Comparison of ENCODE assay signal across 18 cellular contexts in genomic region chr10:9198611-9199010, GRCh38.
A peak's percentile ranks its signal among the peaks of the same experiment; 100 is the strongest.
DNase-seq lines count a peak whose midpoint lies in the region; TF ChIP-seq lines count a peak whose summit lies in the region.
"Had no signal": no experiment of that assay in that cellular context is flagged by ENCODE, and none has a peak within 500 bp of the region (broad histone marks: within the 10 kb centered on the region; RNA-seq: fewer than 3 reads in every experiment).

No MANE protein-coding gene starts in this region.

- peaks cover 23% of the 10 kb centered on the region for H3K4me1 Mint-ChIP-seq in HFFc6 (ENCODE audit: low read depth)
- H3K4me1 Mint-ChIP-seq: activated naive CD8-positive, alpha-beta T cell treated with anti-CD3 and anti-CD28 coated beads, Interleukin-2, amount 50 U/mL, for 24 hours; neural progenitor cell had no signal

- in situ Hi-C loops in astrocyte of the spinal cord (cut with HindIII; ENCODE audit: low sequenced_read_pairs) = no loop called here

- DNase-seq in AG04450 (ENCODE audit: low read depth, low spot score) (peak; percentile 62), HFFc6 (peak; percentile 49), astrocyte of the spinal cord (ENCODE audit: low read depth, low spot score) (peak; percentile 57), kidney epithelial cell (ENCODE audit: low read depth) (peak; percentile 21), NCI-H187 treated with DMSO at 0.1 percent for 48 hours (lab: John Stamatoyannopoulos, UW) (no peak), coronary artery (ENCODE audit: low spot score) (no peak), DMS114 treated with DMSO at 0.1 percent for 48 hours (lab: John Stamatoyannopoulos, UW; ENCODE audit: unreplicated experiment) (no peak), NCI-H2171 (lab: John Stamatoyannopoulos, UW) (no peak)
- DNase-seq: activated CD4-positive, alpha-beta memory T cell treated with anti-CD3 and anti-CD28 coated beads for 36 hours; activated naive CD8-positive, alpha-beta T cell treated with anti-CD3 and anti-CD28 coated beads, Interleukin-2, amount 50 U/mL, for 24 hours; GF-D8; glutamatergic neuron; H7; NCI-H2029; NCI-H748 treated with DMSO at 0.1 percent for 48 hours; Peyer's patch; stomach had no signal

- H3K27ac ChIP-seq in AG04450 (ENCODE audit: low read depth, low read length) (no peak overlapping the region), coronary artery (no peak overlapping the region)
- H3K27ac ChIP-seq: neural progenitor cell, Peyer's patch, stomach had no signal

- H3K9me3 Mint-ChIP-seq in HFFc6 = no peaks in the 10 kb centered on the region
- H3K9me3 Mint-ChIP-seq: activated CD4-positive, alpha-beta memory T cell treated with anti-CD3 and anti-CD28 coated beads for 36 hours; activated naive CD8-positive, alpha-beta T cell treated with anti-CD3 and anti-CD28 coated beads, Interleukin-2, amount 50 U/mL, for 24 hours; neural progenitor cell had no signal

- CTCF ChIA-PET in AG04450 (lab: Charles Lee) = interaction anchor here (4.7 kb wide), 1 partner anchor 10 kb away, joined by 29 read pairs; no protein-coding TSS in a partner anchor

- H3K36me3 ChIP-seq in kidney epithelial cell (ENCODE audit: control insufficient read depth, insufficient read depth, low read length) = no peaks in the 10 kb centered on the region
- H3K36me3 ChIP-seq: neural progenitor cell, Peyer's patch, stomach had no signal

- H3K9me3 ChIP-seq in AG04450 (ENCODE audit: control insufficient read depth, insufficient read depth, low read length) = no peaks in the 10 kb centered on the region
- H3K9me3 ChIP-seq: Peyer's patch, stomach had no signal

- H3K36me3 Mint-ChIP-seq in HFFc6 (ENCODE audit: low read depth) = no peaks in the 10 kb centered on the region
- H3K36me3 Mint-ChIP-seq: activated CD4-positive, alpha-beta memory T cell treated with anti-CD3 and anti-CD28 coated beads for 36 hours; neural progenitor cell had no signal

- H3K27me3 Mint-ChIP-seq in HFFc6 (ENCODE audit: insufficient read depth) = no peaks in the 10 kb centered on the region

- H3K4me3 Mint-ChIP-seq in HFFc6 = peak overlapping the region; percentile 23
- H3K4me3 Mint-ChIP-seq: activated CD4-positive, alpha-beta memory T cell treated with anti-CD3 and anti-CD28 coated beads for 36 hours; activated naive CD8-positive, alpha-beta T cell treated with anti-CD3 and anti-CD28 coated beads, Interleukin-2, amount 50 U/mL, for 24 hours; neural progenitor cell had no signal

- POLR2A ChIA-PET in AG04450 (lab: Yijun Ruan, JAX) = no interaction called here

- no peak overlapping the region for H3K4me3 ChIP-seq in AG04450 (ENCODE audit: low read depth, low read length)
- no peak overlapping the region for H3K4me3 ChIP-seq in astrocyte of the spinal cord (ENCODE audit: low read depth, low read length)
- no peak overlapping the region for H3K4me3 ChIP-seq in kidney epithelial cell (ENCODE audit: low read depth, low read length)
- H3K4me3 ChIP-seq in coronary artery = no peak overlapping the region
- H3K4me3 ChIP-seq: neural progenitor cell, Peyer's patch, stomach had no signal

- TF ChIP-seq CTCF in AG04450 (IDR thresholded peaks at IDR 0.05; ENCODE audit: low read depth, low read length) (no peak), HFFc6 (IDR thresholded peaks at IDR 0.05) (no peak), astrocyte of the spinal cord (IDR thresholded peaks at IDR 0.05; ENCODE audit: low read depth, low read length) (no peak), kidney epithelial cell (IDR thresholded peaks at IDR 0.05; ENCODE audit: insufficient read depth, low read length, poor library complexity, severe bottlenecking) (no peak), coronary artery (IDR thresholded peaks at IDR 0.05) (no peak)

- peak overlapping the region; percentile 3 for H3K27ac Mint-ChIP-seq in HFFc6
- H3K27ac Mint-ChIP-seq: activated CD4-positive, alpha-beta memory T cell treated with anti-CD3 and anti-CD28 coated beads for 36 hours; activated naive CD8-positive, alpha-beta T cell treated with anti-CD3 and anti-CD28 coated beads, Interleukin-2, amount 50 U/mL, for 24 hours; neural progenitor cell had no signal

- H3K27me3 ChIP-seq in AG04450 (ENCODE audit: control insufficient read depth, insufficient read depth, low read length) (no peaks in the 10 kb centered on the region), kidney epithelial cell (ENCODE audit: control insufficient read depth, insufficient read depth, low read length) (no peaks in the 10 kb centered on the region)
- H3K27me3 ChIP-seq: Peyer's patch, stomach had no signal

Comparison
In these comparisons a context has a peak if more than half of its experiments do, and no peak if none do; other contexts are left out.
1. DNase-seq: peak in AG04450 (single experiment), HFFc6 (single experiment), astrocyte of the spinal cord (single experiment) and kidney epithelial cell (single experiment); none in NCI-H187 treated with DMSO at 0.1 percent for 48 hours (single experiment), coronary artery (single experiment), DMS114 treated with DMSO at 0.1 percent for 48 hours (single experiment) and NCI-H2171 (single experiment).